ENCODE assay signal across 1 cellular context in genomic region chr10:44971935-44972792, GRCh38.
TF ChIP-seq lines count a peak whose summit lies in the region.

No MANE protein-coding gene starts in this region.

TF ChIP-seq in GM12878, 131 proteins besides CTCF, POLR2A, EP300 and RAD21:
- TF ChIP-seq PAX5 (IDR thresholded peaks at IDR 0.05; ENCODE audit: borderline replicate concordance, low read depth, low read length) (no peak), HDGF (IDR thresholded peaks at IDR 0.05) (no peak), KDM1A (IDR thresholded peaks at IDR 0.05; ENCODE audit: borderline replicate concordance) (no peak)
